In genomic region chr13:66343224-66343828, GRCh38 we compare ENCODE assay signal across 25 cellular contexts.
"Had no signal": no experiment of that assay in that cellular context is flagged by ENCODE, and none has a peak within 500 bp of the region (broad histone marks: within the 10 kb centered on the region; RNA-seq: fewer than 3 reads in every experiment).

No MANE protein-coding gene starts in this region.

- H3K27ac ChIP-seq: gastroesophageal sphincter, neutrophil, skin epidermis, uterus, WERI-Rb-1 had no signal

- H3K27ac Mint-ChIP-seq: activated CD4-positive, alpha-beta memory T cell treated with anti-CD3 and anti-CD28 coated beads, Interleukin-2, amount 10 ng/mL, durations not matched to agents 7 days and 5 days; activated CD4-positive, alpha-beta T cell treated with anti-CD3 and anti-CD28 coated beads, Interleukin-2, amount 10 ng/mL, durations not matched to agents 7 days and 5 days; activated T-helper 17 cell treated with anti-CD3 and anti-CD28 coated beads, Interleukin-2, amount 50 U/mL, for 72 hours; immature natural killer cell; naive thymus-derived CD8-positive, alpha-beta T cell; stimulated activated naive CD8-positive, alpha-beta T cell treated with anti-CD3 and anti-CD28 coated beads, Interleukin-15, Interleukin-2, amounts not matched to agents 100 ng/mL and 50 ng/mL, for 24 hours; type B pancreatic cell had no signal

- H3K9me3 Mint-ChIP-seq: activated CD4-positive, alpha-beta T cell treated with anti-CD3 and anti-CD28 coated beads, Interleukin-2, amount 10 ng/mL, durations not matched to agents 7 days and 5 days had no signal

- H3K4me1 Mint-ChIP-seq: activated CD4-positive, alpha-beta memory T cell treated with anti-CD3 and anti-CD28 coated beads, Interleukin-2, amount 10 ng/mL, durations not matched to agents 7 days and 5 days; activated CD4-positive, alpha-beta T cell treated with anti-CD3 and anti-CD28 coated beads, Interleukin-2, amount 10 ng/mL, durations not matched to agents 7 days and 5 days; activated T-helper 17 cell treated with anti-CD3 and anti-CD28 coated beads, Interleukin-2, amount 50 U/mL, for 72 hours; immature natural killer cell; naive thymus-derived CD8-positive, alpha-beta T cell had no signal

- H3K27me3 ChIP-seq: gastroesophageal sphincter, neutrophil, uterus had no signal

- H3K4me3 ChIP-seq: gastroesophageal sphincter, skin epidermis, uterus had no signal

- ATAC-seq: activated T-cell treated with anti-CD3 and anti-CD28 coated beads, Interleukin-2, amount 50 U/mL, for 4 hours; activated T-helper 17 cell treated with anti-CD3 and anti-CD28 coated beads, Interleukin-2, amount 50 U/mL, for 72 hours; gastroesophageal sphincter; left colon; naive thymus-derived CD8-positive, alpha-beta T cell; sciatic nerve had no signal

- H3K36me3 ChIP-seq: gastroesophageal sphincter, neutrophil, uterus, WERI-Rb-1 had no signal

- H3K4me3 Mint-ChIP-seq: activated CD4-positive, alpha-beta memory T cell treated with anti-CD3 and anti-CD28 coated beads, Interleukin-2, amount 10 ng/mL, durations not matched to agents 7 days and 5 days; activated CD4-positive, alpha-beta T cell treated with anti-CD3 and anti-CD28 coated beads, Interleukin-2, amount 10 ng/mL, durations not matched to agents 7 days and 5 days; activated T-cell treated with anti-CD3 and anti-CD28 coated beads, Interleukin-2, amount 50 U/mL, for 4 hours; activated T-helper 17 cell treated with anti-CD3 and anti-CD28 coated beads, Interleukin-2, amount 50 U/mL, for 72 hours; immature natural killer cell; naive thymus-derived CD8-positive, alpha-beta T cell; stimulated activated naive CD8-positive, alpha-beta T cell treated with anti-CD3 and anti-CD28 coated beads, Interleukin-15, Interleukin-2, amounts not matched to agents 100 ng/mL and 50 ng/mL, for 24 hours; type B pancreatic cell had no signal

- H3K27me3 Mint-ChIP-seq: activated CD4-positive, alpha-beta memory T cell treated with anti-CD3 and anti-CD28 coated beads, Interleukin-2, amount 10 ng/mL, durations not matched to agents 7 days and 5 days; activated CD4-positive, alpha-beta T cell treated with anti-CD3 and anti-CD28 coated beads, Interleukin-2, amount 10 ng/mL, durations not matched to agents 7 days and 5 days; activated T-helper 17 cell treated with anti-CD3 and anti-CD28 coated beads, Interleukin-2, amount 50 U/mL, for 72 hours; naive thymus-derived CD8-positive, alpha-beta T cell; stimulated activated naive CD8-positive, alpha-beta T cell treated with anti-CD3 and anti-CD28 coated beads, Interleukin-15, Interleukin-2, amounts not matched to agents 100 ng/mL and 50 ng/mL, for 24 hours; type B pancreatic cell had no signal

- H3K9me3 ChIP-seq: gastroesophageal sphincter, neutrophil, uterus had no signal

- DNase-seq: activated CD4-positive, alpha-beta memory T cell treated with anti-CD3 and anti-CD28 coated beads, Interleukin-2, amount 10 ng/mL, durations not matched to agents 7 days and 5 days; activated CD4-positive, alpha-beta T cell treated with anti-CD3 and anti-CD28 coated beads for 1 hour; activated CD4-positive, alpha-beta T cell treated with anti-CD3 and anti-CD28 coated beads, Interleukin-2, amount 10 ng/mL, durations not matched to agents 7 days and 5 days; activated CD8-positive, alpha-beta memory T cell treated with anti-CD3 and anti-CD28 coated beads, Interleukin-2, amount 50 U/mL, for 48 hours; activated gamma-delta T cell treated with Interleukin-2 at 50 U/mL for 16 hours; activated naive CD4-positive, alpha-beta T cell treated with anti-CD3 and anti-CD28 coated beads, Interleukin-2, amount 50 U/mL, for 16 hours; activated T-cell treated with anti-CD3 and anti-CD28 coated beads, Interleukin-2, amount 50 U/mL, for 4 hours; amniotic stem cell; central memory CD4-positive, alpha-beta T cell; hippocampal formation; immature natural killer cell; kidney; left colon; naive thymus-derived CD8-positive, alpha-beta T cell; stimulated activated CD4-positive, alpha-beta T cell treated with anti-CD3 and anti-CD28 coated beads, Interleukin-12 subunit alpha, Interleukin-12 subunit beta, amount 100 ng/mL, for 4 hours; stimulated activated CD4-positive, alpha-beta T cell treated with anti-CD3 and anti-CD28 coated beads, Interleukin-4, amount 100 ng/mL, for 1 hour; uterus; WERI-Rb-1 had no signal

- H3K36me3 Mint-ChIP-seq: immature natural killer cell; naive thymus-derived CD8-positive, alpha-beta T cell; type B pancreatic cell had no signal

- H3K4me1 ChIP-seq: uterus had no signal
